In genomic region chr10:102665904-102666509, GRCh38 we compare ENCODE assay signal across 32 cellular contexts. TPM values are rescaled to one million over a fixed set of nuclear protein-coding genes. Genes with fewer than 3 reads are reported as not detected.
DNase-seq lines count a peak whose midpoint lies in the region; ATAC-seq and TF ChIP-seq lines count a peak whose summit lies in the region.
"Had no signal": no experiment of that assay in that cellular context is flagged by ENCODE, and none has a peak within 500 bp of the region (broad histone marks: within the 10 kb centered on the region; RNA-seq: fewer than 3 reads in every experiment).

No MANE protein-coding gene starts in this region.

- peak; percentile 22 for DNase-seq in DMS 273 (lab: John Stamatoyannopoulos, UW; ENCODE audit: unreplicated experiment)
- DNase-seq in DMS 273 treated with DMSO at 0.1 percent for 48 hours (lab: John Stamatoyannopoulos, UW), result no peak
- peak; percentile 78 for DNase-seq in epithelial cell of proximal tubule (ENCODE audit: low read depth)
- DNase-seq in spleen, result peak; percentile 68
- DNase-seq in activated CD4-positive, CD25-positive, alpha-beta regulatory T cell (lab: John Stamatoyannopoulos, UW), result no peak
- DNase-seq in AML-193 (lab: John Stamatoyannopoulos, UW), result no peak
- no peak for DNase-seq in activated T-cell treated with anti-CD3 and anti-CD28 coated beads, Interleukin-2, amount 50 U/mL, for 72 hours
- DNase-seq: activated B cell treated with CpG ODN at 0.5 μM for 24 hours; activated naive CD4-positive, alpha-beta T cell; Calu3; endodermal cell; foreskin keratinocyte; heart right ventricle; HFFc6; NCI-H1048; NCI-H1694 treated with DMSO at 0.1 percent for 48 hours; NCI-H2171 treated with DMSO at 0.1 percent for 48 hours; NCI-H510A; sigmoid colon; SK-N-SH; stimulated activated CD4-positive, alpha-beta T cell treated with anti-CD3 and anti-CD28 coated beads, Interleukin-15, amount 100 ng/mL, for 24 hours; stimulated activated naive B cell treated with anti-CD40 and anti-IgM and Interleukin-4, amounts not matched to agents 10 μg/mL and 1 μg/mL and 100 μg/mL, for 72 hours; substantia nigra had no signal

- 85 to 93% (median 89%) methylated on average over 7 to 9 of the region's 9 CpGs for WGBS in spleen, 5 donors

- no peaks in the 10 kb centered on the region for H3K36me3 ChIP-seq in spleen
- H3K36me3 ChIP-seq: adrenal gland, esophagus muscularis mucosa, heart right ventricle, sigmoid colon had no signal

- intact Hi-C loops in spleen (cut with DNase I; ENCODE audit: low total_unique reads), result no loop called here

- H3K27ac Mint-ChIP-seq in nephron, result peak overlapping the region; percentile 80 to 98 (median 92)
- H3K27ac Mint-ChIP-seq in activated T-cell treated with anti-CD3 and anti-CD28 coated beads, Interleukin-2, amount 50 U/mL, for 72 hours, result no peak overlapping the region
- H3K27ac Mint-ChIP-seq: activated B cell treated with CpG ODN at 0.5 μM for 24 hours; dendritic cell treated with granulocyte-macrophage colony-stimulating factor and Interleukin-4, amounts not matched to agents 40 ng/mL and 50 ng/mL, for 4 days; endodermal cell; GM23338; HFFc6; stimulated activated naive B cell treated with anti-CD40 and anti-IgM and Interleukin-4, amounts not matched to agents 10 μg/mL and 1 μg/mL and 100 μg/mL, for 72 hours; type B pancreatic cell had no signal

- H3K27me3 ChIP-seq in spleen (replicated peaks in 1 of 7), result no peaks in the 10 kb centered on the region
- H3K27me3 ChIP-seq: adrenal gland, esophagus muscularis mucosa, foreskin keratinocyte, heart right ventricle, sigmoid colon had no signal

- H3K4me3 Mint-ChIP-seq in nephron, result no peak overlapping the region
- no peak overlapping the region for H3K4me3 Mint-ChIP-seq in activated T-cell treated with anti-CD3 and anti-CD28 coated beads, Interleukin-2, amount 50 U/mL, for 72 hours
- H3K4me3 Mint-ChIP-seq: activated B cell treated with CpG ODN at 0.5 μM for 24 hours; CD14-positive monocyte; dendritic cell treated with granulocyte-macrophage colony-stimulating factor and Interleukin-4, amounts not matched to agents 40 ng/mL and 50 ng/mL, for 4 days; endodermal cell; GM23338; HFFc6; stimulated activated naive B cell treated with anti-CD40 and anti-IgM and Interleukin-4, amounts not matched to agents 10 μg/mL and 1 μg/mL and 100 μg/mL, for 72 hours; type B pancreatic cell had no signal

- peaks cover 2 to 44% (median 25%) of the 10 kb centered on the region in 6 donors for H3K4me1 ChIP-seq in spleen

- H3K9me3 ChIP-seq in spleen, result no peaks in the 10 kb centered on the region
- H3K9me3 ChIP-seq: adrenal gland, esophagus muscularis mucosa, heart right ventricle, sigmoid colon, SK-N-SH had no signal

- H3K27me3 Mint-ChIP-seq in nephron (ENCODE audit: low read depth), result no peaks in the 10 kb centered on the region
- H3K27me3 Mint-ChIP-seq in activated T-cell treated with anti-CD3 and anti-CD28 coated beads, Interleukin-2, amount 50 U/mL, for 72 hours (ENCODE audit: low read depth), result no peaks in the 10 kb centered on the region
- H3K27me3 Mint-ChIP-seq: activated B cell treated with CpG ODN at 0.5 μM for 24 hours; stimulated activated naive B cell treated with anti-CD40 and anti-IgM and Interleukin-4, amounts not matched to agents 10 μg/mL and 1 μg/mL and 100 μg/mL, for 72 hours; type B pancreatic cell had no signal

- no peaks in the 10 kb centered on the region for H3K36me3 Mint-ChIP-seq in nephron (ENCODE audit: low read depth)
- H3K36me3 Mint-ChIP-seq in activated T-cell treated with anti-CD3 and anti-CD28 coated beads, Interleukin-2, amount 50 U/mL, for 72 hours (ENCODE audit: insufficient read depth in 2 of 2), result no peaks in the 10 kb centered on the region
- H3K36me3 Mint-ChIP-seq: stimulated activated naive B cell treated with anti-CD40 and anti-IgM and Interleukin-4, amounts not matched to agents 10 μg/mL and 1 μg/mL and 100 μg/mL, for 72 hours; type B pancreatic cell had no signal

- H3K9me3 Mint-ChIP-seq in nephron, result no peaks in the 10 kb centered on the region
- H3K9me3 Mint-ChIP-seq in activated T-cell treated with anti-CD3 and anti-CD28 coated beads, Interleukin-2, amount 50 U/mL, for 72 hours, result no peaks in the 10 kb centered on the region
- H3K9me3 Mint-ChIP-seq: activated B cell treated with CpG ODN at 0.5 μM for 24 hours; CD14-positive monocyte; dendritic cell treated with granulocyte-macrophage colony-stimulating factor and Interleukin-4, amounts not matched to agents 40 ng/mL and 50 ng/mL, for 4 days; endodermal cell; GM23338; HFFc6; stimulated activated naive B cell treated with anti-CD40 and anti-IgM and Interleukin-4, amounts not matched to agents 10 μg/mL and 1 μg/mL and 100 μg/mL, for 72 hours; type B pancreatic cell had no signal

- peak overlapping the region; percentile 16 for H3K4me3 ChIP-seq in epithelial cell of proximal tubule (ENCODE audit: low read depth, low read length)
- no peak overlapping the region for H3K4me3 ChIP-seq in spleen
- H3K4me3 ChIP-seq: adrenal gland, esophagus muscularis mucosa, GM23338, heart right ventricle, K562, sigmoid colon had no signal

- TF ChIP-seq CTCF in epithelial cell of proximal tubule (conservative IDR thresholded peaks at IDR 0.05; ENCODE audit: low read depth, low read length) (no peak), nephron (IDR thresholded peaks at IDR 0.05; ENCODE audit: unreplicated experiment in 3 of 3) (no peak), spleen (IDR thresholded peaks at IDR 0.05 in 8 of 11, conservative IDR thresholded peaks at IDR 0.05 in 3 of 11) (no peak)

- H3K4me1 Mint-ChIP-seq in nephron, result peaks cover 46% of the 10 kb centered on the region
- peaks cover 34% of the 10 kb centered on the region for H3K4me1 Mint-ChIP-seq in activated T-cell treated with anti-CD3 and anti-CD28 coated beads, Interleukin-2, amount 50 U/mL, for 72 hours (ENCODE audit: low read depth)

- TF ChIP-seq POLR2A in spleen (IDR thresholded peaks at IDR 0.05), result no peak

- ATAC-seq in activated T-cell treated with anti-CD3 and anti-CD28 coated beads, Interleukin-2, amount 50 U/mL, for 72 hours (replicated peaks in 1 of 2), result no peak
- ATAC-seq: foreskin keratinocyte; GM23338; heart right ventricle; K562; stimulated activated naive B cell treated with anti-CD40 and anti-IgM and Interleukin-4, amounts not matched to agents 10 μg/mL and 1 μg/mL and 100 μg/mL, for 72 hours had no signal

- H3K27ac ChIP-seq in spleen, result no peak overlapping the region
- H3K27ac ChIP-seq: 22Rv1, adrenal gland, esophagus muscularis mucosa, foreskin keratinocyte, heart right ventricle, sigmoid colon had no signal

RNA-seq across cellular contexts. Expression of gene TRIM8, which starts 21.7 kb away (rescaled TPM):
- total RNA-seq in epithelial cell of proximal tubule (120 and 182 TPM in 2 replicates), spleen (100 to 1,000 TPM in 2 of 7 donors, 10 to 100 TPM in 5; 86.3 to 116 (median 94.9) TPM)
- polyA plus RNA-seq in spleen, result 10 to 100 TPM; 23.5 to 37.6 (median 27.0) TPM
- 10 to 100 TPM; 57.9 to 58.2 TPM for total RNA-seq in activated T-cell treated with anti-CD3 and anti-CD28 coated beads, Interleukin-2, amount 50 U/mL, for 72 hours

RNA-seq across cellular contexts. Expression of gene ARL3, which starts 48.2 kb away (rescaled TPM):
- total RNA-seq in epithelial cell of proximal tubule (7.5 and 9.5 TPM in 2 replicates), spleen (1 to 10 TPM; 2.2 to 5.1 (median 4.2) TPM)
- polyA plus RNA-seq in spleen, result 1 to 10 TPM; 2.6 to 4.1 (median 3.2) TPM
- total RNA-seq in activated T-cell treated with anti-CD3 and anti-CD28 coated beads, Interleukin-2, amount 50 U/mL, for 72 hours, result 1 to 10 TPM; 8.0 to 8.7 TPM

RNA-seq across cellular contexts. Expression of gene SFXN2, which starts 48.4 kb away (rescaled TPM):
- 5.3 and 18.9 TPM in 2 replicates for total RNA-seq in epithelial cell of proximal tubule
- total RNA-seq in spleen, result 10 to 100 TPM in 5 of 7 donors, 1 to 10 TPM in 2; 5.5 to 12.8 (median 10.5) TPM
- 1 to 10 TPM; 3.0 to 6.0 (median 5.4) TPM for polyA plus RNA-seq in spleen
- total RNA-seq in activated T-cell treated with anti-CD3 and anti-CD28 coated beads, Interleukin-2, amount 50 U/mL, for 72 hours, result 10 to 100 TPM in 1 of 2 donors, 1 to 10 TPM in 1; 7.5 to 10.4 TPM

Comparison
In these comparisons a context has a peak if more than half of its experiments do, and no peak if none do; other contexts are left out.
1. DNase-seq: peak in DMS 273 (single experiment), epithelial cell of proximal tubule (single experiment) and spleen (single experiment); none in DMS 273 treated with DMSO at 0.1 percent for 48 hours (single experiment), activated CD4-positive, CD25-positive, alpha-beta regulatory T cell (0 of 4), AML-193 (0 of 2) and activated T-cell treated with anti-CD3 and anti-CD28 coated beads, Interleukin-2, amount 50 U/mL, for 72 hours (0 of 2).